ENCODE assay signal across 18 cellular contexts in the genomic region with DNA sequence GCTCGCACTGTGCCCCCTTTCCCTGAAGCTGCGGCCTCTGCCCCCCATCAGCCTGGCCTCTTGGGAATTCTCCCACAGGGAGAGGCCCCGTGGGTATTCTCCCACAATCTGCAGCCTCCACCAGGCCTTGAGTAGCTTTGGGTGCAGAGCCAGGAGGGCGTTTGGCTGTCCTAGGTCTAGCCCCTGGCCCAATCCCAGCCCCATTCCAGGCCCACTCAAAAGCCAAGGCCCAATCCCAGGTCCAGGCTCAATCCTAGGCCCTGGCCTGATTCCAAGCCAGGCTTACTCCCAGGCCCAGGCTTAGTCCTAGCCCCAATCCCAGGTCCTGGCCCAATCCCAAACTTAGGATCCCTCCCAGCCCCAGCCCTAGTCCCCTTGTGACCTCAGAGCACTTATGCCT. TPM values are rescaled to one million over a fixed set of nuclear protein-coding genes. Genes with fewer than 3 reads are reported as not detected.
A peak's percentile ranks its signal among the peaks of the same experiment; 100 is the strongest.
DNase-seq lines count a peak whose midpoint lies in the region; ATAC-seq and TF ChIP-seq lines count a peak whose summit lies in the region.
"Had no signal": no experiment of that assay in that cellular context is flagged by ENCODE, and none has a peak within 500 bp of the region (broad histone marks: within the 10 kb centered on the region; RNA-seq: fewer than 3 reads in every experiment).

No MANE protein-coding gene starts in this region.

- DNase-seq in esophagus muscularis mucosa (ENCODE audit: extremely low spot score) (peak; percentile 86), aorta (peak in 1 of 2 donors; percentile 52), NCI-H82 (lab: John Stamatoyannopoulos, UW) (no peak), NCI-H69 (lab: John Stamatoyannopoulos, UW) (no peak)
- no peak for DNase-seq in stimulated activated effector memory CD8-positive, alpha-beta T cell treated with anti-CD3 and anti-CD28 coated beads, Interleukin-12 subunit alpha, Interleukin-12 subunit beta, amount 100 ng/mL, for 72 hours (ENCODE audit: low spot score in 2 of 2)
- DNase-seq: 8988T; ACHN; BE2C; C1 segment of cervical spinal cord; Caco-2; Calu3; CD4-positive, alpha-beta memory T cell; CD4-positive, CD25-positive, alpha-beta regulatory T cell; DMS79 treated with DMSO at 0.1 percent for 48 hours; GF-D8 had no signal

- intact Hi-C loops in esophagus muscularis mucosa (cut with DNase I), result no loop called here
- intact Hi-C loops in aorta (cut with DNase I), result no loop called here

- no peak overlapping the region for H3K4me3 Mint-ChIP-seq in stimulated activated effector memory CD8-positive, alpha-beta T cell treated with anti-CD3 and anti-CD28 coated beads, Interleukin-12 subunit alpha, Interleukin-12 subunit beta, amount 100 ng/mL, for 72 hours
- H3K4me3 Mint-ChIP-seq: CD14-positive monocyte; CD4-positive, alpha-beta memory T cell; CD4-positive, CD25-positive, alpha-beta regulatory T cell had no signal

- H3K9me3 ChIP-seq in esophagus muscularis mucosa (no peaks in the 10 kb centered on the region), aorta (ENCODE audit: control insufficient read depth, low read length) (no peaks in the 10 kb centered on the region)
- H3K9me3 ChIP-seq: BE2C, BLaER1, Caco-2 had no signal

- no peak overlapping the region for H3K27ac Mint-ChIP-seq in stimulated activated effector memory CD8-positive, alpha-beta T cell treated with anti-CD3 and anti-CD28 coated beads, Interleukin-12 subunit alpha, Interleukin-12 subunit beta, amount 100 ng/mL, for 72 hours
- H3K27ac Mint-ChIP-seq: CD14-positive monocyte; CD4-positive, alpha-beta memory T cell; CD4-positive, CD25-positive, alpha-beta regulatory T cell had no signal

- no peak overlapping the region for H3K27ac ChIP-seq in esophagus muscularis mucosa (replicated peaks in 1 of 4)
- no peak overlapping the region for H3K27ac ChIP-seq in aorta (ENCODE audit: low read depth in 1 of 2, low read length in 2 of 2)
- H3K27ac ChIP-seq: BLaER1 had no signal

- H3K27me3 ChIP-seq in esophagus muscularis mucosa (no peaks in the 10 kb centered on the region), aorta (ENCODE audit: control insufficient read depth in 1 of 2, insufficient read depth in 2 of 2, low read length in 1 of 2) (peaks cover 0 to 2% of the 10 kb centered on the region in 2 donors)
- H3K27me3 ChIP-seq: BE2C, BLaER1 had no signal

- H3K4me3 ChIP-seq in esophagus muscularis mucosa (no peak overlapping the region), aorta (ENCODE audit: low read length in 2 of 2) (no peak overlapping the region)
- H3K4me3 ChIP-seq: BLaER1 had no signal

- TF ChIP-seq POLR2A in esophagus muscularis mucosa (IDR thresholded peaks at IDR 0.05; ENCODE audit: low read depth), result no peak

- H3K4me1 ChIP-seq in esophagus muscularis mucosa (no peaks in the 10 kb centered on the region), aorta (ENCODE audit: control insufficient read depth in 1 of 2, insufficient read depth in 2 of 2, low read length in 2 of 2) (no peaks in the 10 kb centered on the region)
- H3K4me1 ChIP-seq: BE2C, BLaER1, Caco-2 had no signal

- ATAC-seq in stimulated activated effector memory CD8-positive, alpha-beta T cell treated with anti-CD3 and anti-CD28 coated beads, Interleukin-12 subunit alpha, Interleukin-12 subunit beta, amount 100 ng/mL, for 72 hours, result peak; percentile 34
- peak; percentile 44 for ATAC-seq in aorta (ENCODE audit: low FRiP score)
- no peak for ATAC-seq in HG02798 (IDR thresholded peaks at IDR 0.05; ENCODE audit: poor library complexity, unreplicated experiment)

- H3K36me3 ChIP-seq in esophagus muscularis mucosa (no peaks in the 10 kb centered on the region), aorta (ENCODE audit: control insufficient read depth in 1 of 2, insufficient read depth in 2 of 2, low read length in 1 of 2) (no peaks in the 10 kb centered on the region)
- H3K36me3 ChIP-seq: BE2C, BLaER1 had no signal

- no peak for TF ChIP-seq CTCF in esophagus muscularis mucosa (IDR thresholded peaks at IDR 0.05)

- TF ChIP-seq EP300 in esophagus muscularis mucosa (IDR thresholded peaks at IDR 0.05), result no peak

- whole genome bisulfite sequencing in esophagus muscularis mucosa, result 86% methylated on average over 3 of the region's 4 CpGs
- 57 to 59% methylated on average over 4 of the region's 4 CpGs for WGBS in aorta, 2 donors

- no peaks in the 10 kb centered on the region for H3K36me3 Mint-ChIP-seq in stimulated activated effector memory CD8-positive, alpha-beta T cell treated with anti-CD3 and anti-CD28 coated beads, Interleukin-12 subunit alpha, Interleukin-12 subunit beta, amount 100 ng/mL, for 72 hours
- H3K36me3 Mint-ChIP-seq: CD14-positive monocyte; CD4-positive, alpha-beta memory T cell; CD4-positive, CD25-positive, alpha-beta regulatory T cell had no signal

- no peaks in the 10 kb centered on the region for H3K9me3 Mint-ChIP-seq in stimulated activated effector memory CD8-positive, alpha-beta T cell treated with anti-CD3 and anti-CD28 coated beads, Interleukin-12 subunit alpha, Interleukin-12 subunit beta, amount 100 ng/mL, for 72 hours
- H3K9me3 Mint-ChIP-seq: CD4-positive, CD25-positive, alpha-beta regulatory T cell had no signal

- H3K4me1 Mint-ChIP-seq in stimulated activated effector memory CD8-positive, alpha-beta T cell treated with anti-CD3 and anti-CD28 coated beads, Interleukin-12 subunit alpha, Interleukin-12 subunit beta, amount 100 ng/mL, for 72 hours, result no peaks in the 10 kb centered on the region
- H3K4me1 Mint-ChIP-seq: CD14-positive monocyte; CD4-positive, alpha-beta memory T cell; CD4-positive, CD25-positive, alpha-beta regulatory T cell had no signal

RNA-seq across cellular contexts. Expression of gene CHCHD4, which starts 59.8 kb away (rescaled TPM):
- total RNA-seq in esophagus muscularis mucosa, result 10 to 100 TPM; 21.2 to 27.0 (median 24.3) TPM
- total RNA-seq in aorta, result 1 to 10 TPM; 7.5 to 9.4 TPM
- polyA plus RNA-seq in aorta, result 10 to 100 TPM in 1 of 2 donors, 1 to 10 TPM in 1; 8.6 to 12.0 TPM

RNA-seq across cellular contexts. Expression of gene TMEM43, which starts 59.9 kb away (rescaled TPM):
- total RNA-seq in esophagus muscularis mucosa, result 100 to 1,000 TPM; 131 to 208 (median 179) TPM
- 100 to 1,000 TPM; 110 to 132 TPM for total RNA-seq in aorta
- 100 to 1,000 TPM in 1 of 2 donors, 10 to 100 TPM in 1; 52.0 to 102 TPM for polyA plus RNA-seq in aorta
